Comparison of ENCODE assay signal across 9 cellular contexts in genomic region chr17:29150191-29150590, GRCh38. TPM values are rescaled to one million over a fixed set of nuclear protein-coding genes. Genes with fewer than 3 reads are reported as not detected.
A peak's percentile ranks its signal among the peaks of the same experiment; 100 is the strongest.
DNase-seq lines count a peak whose midpoint lies in the region; ATAC-seq and TF ChIP-seq lines count a peak whose summit lies in the region.
"Had no signal": no experiment of that assay in that cellular context is flagged by ENCODE, and none has a peak within 500 bp of the region (broad histone marks: within the 10 kb centered on the region; RNA-seq: fewer than 3 reads in every experiment).

No MANE protein-coding gene starts in this region.

- no peaks in the 10 kb centered on the region for H4K20me1 ChIP-seq in DOHH2 (ENCODE audit: control insufficient read depth, insufficient read depth, low read depth, low read length)

- H3F3A ChIP-seq in DOHH2 (ENCODE audit: control insufficient read depth, insufficient read depth) = no peaks in the 10 kb centered on the region; the same call in 1 of the 2 replicates

- H3K27ac ChIP-seq in DOHH2 (ENCODE audit: low read depth, low read length) (peak overlapping the region; percentile 28), RWPE1 (peak overlapping the region; percentile 97), esophagus (ENCODE audit: low read depth in 2 of 2, low read length in 1 of 2) (peak overlapping the region; percentile 67 to 86), prostate gland (peak overlapping the region; percentile 68 to 74)

- CTCF ChIA-PET in RWPE1 (lab: Yijun Ruan, JAX) = interaction anchor here (0.6 to 4.3 kb wide), 7 partner anchors 8 to 199 kb away, joined by 3 to 81 read pairs (median 6); partner anchors contain the start of gene MYO18A

- no peaks in the 10 kb centered on the region for H3K27me3 ChIP-seq in DOHH2 (ENCODE audit: control insufficient read depth, low read length)
- no peaks in the 10 kb centered on the region for H3K27me3 ChIP-seq in esophagus (ENCODE audit: control insufficient read depth in 1 of 2, insufficient read depth in 2 of 2, low read length in 2 of 2)
- no peaks in the 10 kb centered on the region for H3K27me3 ChIP-seq in prostate gland (replicated peaks; ENCODE audit: insufficient read depth)

- H3K4me1 ChIP-seq in DOHH2 (ENCODE audit: control insufficient read depth, low read length) (peaks cover 35% of the 10 kb centered on the region), esophagus (ENCODE audit: control insufficient read depth in 2 of 2, insufficient read depth in 2 of 2, low read length in 1 of 2) (peaks cover 13 to 21% of the 10 kb centered on the region in 2 donors), prostate gland (replicated peaks) (peaks cover 6% of the 10 kb centered on the region)

- TF ChIP-seq POLR2A in prostate gland (IDR thresholded peaks at IDR 0.05) = no peak

- intact Hi-C loops in prostate gland (cut with DNase I) = no loop called here

- H3K36me3 ChIP-seq in DOHH2 (ENCODE audit: control insufficient read depth, low read length) (no peaks in the 10 kb centered on the region), esophagus (ENCODE audit: control insufficient read depth in 2 of 2, insufficient read depth in 2 of 2, low read length in 1 of 2) (no peaks in the 10 kb centered on the region), prostate gland (no peaks in the 10 kb centered on the region)

- H3K4me3 ChIP-seq in DOHH2 (ENCODE audit: low read length) (no peak overlapping the region), esophagus (ENCODE audit: low read depth in 1 of 2, low read length in 2 of 2) (no peak overlapping the region), prostate gland (no peak overlapping the region)

- DNase-seq in RWPE1 (ENCODE audit: low spot score) (peak; percentile 61), prostate gland (ENCODE audit: low spot score) (peak; percentile 66), LoVo (ENCODE audit: low spot score) (no peak), NCI-H2227 treated with DMSO at 0.1 percent for 48 hours (lab: John Stamatoyannopoulos, UW) (no peak), NCI-H345 (lab: John Stamatoyannopoulos, UW) (no peak)
- DNase-seq: endodermal cell had no signal

- POLR2A ChIA-PET in RWPE1 (lab: Yijun Ruan, JAX; ENCODE audit: low non-redundant PET) = interaction anchor here (0.6 to 2.9 kb wide), 4 partner anchors 26 to 439 kb away, joined by 3 to 17 read pairs (median 4); partner anchors contain the start of gene MYO18A

- no peaks in the 10 kb centered on the region for H3K79me2 ChIP-seq in DOHH2 (ENCODE audit: control insufficient read depth, low read length)

- H3K9me3 ChIP-seq in DOHH2 (ENCODE audit: control insufficient read depth, insufficient read depth, low read length) = no peaks in the 10 kb centered on the region
- H3K9me3 ChIP-seq in esophagus (ENCODE audit: control insufficient read depth in 2 of 2, insufficient read depth in 1 of 2, low read depth in 1 of 2, low read length in 1 of 2) = no peaks in the 10 kb centered on the region
- H3K9me3 ChIP-seq in prostate gland = no peaks in the 10 kb centered on the region

- TF ChIP-seq CTCF in DOHH2 (IDR thresholded peaks at IDR 0.05; ENCODE audit: low read depth, low read length, poor library complexity, severe bottlenecking) = no peak
- no peak for TF ChIP-seq CTCF in RWPE1 (conservative IDR thresholded peaks at IDR 0.05; ENCODE audit: low read depth)
- TF ChIP-seq CTCF in prostate gland (IDR thresholded peaks at IDR 0.05) = no peak

- no peak for ATAC-seq in HG02884 (IDR thresholded peaks at IDR 0.05; ENCODE audit: unreplicated experiment)

- peak overlapping the region; percentile 85 for H3K4me2 ChIP-seq in DOHH2 (ENCODE audit: low read length)

- WGBS in esophagus, 2 donors = 65 to 78% methylated on average over 2 of the region's 2 CpGs
- 29% methylated on average over 2 of the region's 2 CpGs for WGBS in prostate gland

- H3K9me2 ChIP-seq in DOHH2 (replicated peaks; ENCODE audit: control insufficient read depth, low read length) = no peaks in the 10 kb centered on the region

RNA-seq across cellular contexts. Expression of gene MYO18A, which starts 30.0 kb away (rescaled TPM):
- 10 to 100 TPM; 39.1 to 86.4 TPM for polyA plus RNA-seq in esophagus
- 10 to 100 TPM; 34.6 to 80.5 TPM for total RNA-seq in prostate gland

Comparison
In these comparisons a context has a peak if more than half of its experiments do, and no peak if none do; other contexts are left out.
1. H3K27ac ChIP-seq: peak in every context shown above with its lines; median percentile 97 in RWPE1; 76 in esophagus; 71 in prostate gland; 28 in DOHH2.
2. DNase-seq: peak in RWPE1 (single experiment) and prostate gland (single experiment); none in LoVo (single experiment), NCI-H2227 treated with DMSO at 0.1 percent for 48 hours (single experiment) and NCI-H345 (single experiment).